ENCODE assay signal across 30 cellular contexts in the genomic region with DNA sequence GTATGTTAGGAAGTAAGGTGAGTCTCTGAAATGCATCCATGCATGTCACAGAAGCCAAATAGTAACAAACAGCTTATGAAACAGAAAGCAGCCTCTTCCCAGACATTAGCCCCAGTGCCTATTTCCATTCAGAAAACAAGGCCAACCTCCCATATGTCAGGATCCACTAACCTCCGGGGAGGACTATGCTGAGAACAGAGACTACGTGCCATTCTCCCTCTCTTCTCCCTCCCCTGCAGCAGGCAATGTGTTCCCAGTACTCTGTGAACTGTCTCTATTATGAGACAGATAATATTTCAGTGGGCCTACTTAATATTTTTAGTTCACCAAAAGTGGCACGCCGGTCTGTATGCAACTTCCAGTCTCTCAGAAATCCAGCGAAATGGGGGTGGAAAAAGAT. TPM values are rescaled to one million over a fixed set of nuclear protein-coding genes. Genes with fewer than 3 reads are reported as not detected.
A peak's percentile ranks its signal among the peaks of the same experiment; 100 is the strongest.
DNase-seq lines count a peak whose midpoint lies in the region; ATAC-seq, FAIRE-seq and TF ChIP-seq lines count a peak whose summit lies in the region.
"Had no signal": no experiment of that assay in that cellular context is flagged by ENCODE, and none has a peak within 500 bp of the region (broad histone marks: within the 10 kb centered on the region; RNA-seq: fewer than 3 reads in every experiment).

No MANE protein-coding gene starts in this region.

- H3K4me3 ChIP-seq in liver (ENCODE audit: low read depth in 1 of 3, low read length in 3 of 3) (no peak overlapping the region), HepG2 (replicated peaks in 1 of 3; ENCODE audit: insufficient read depth in 1 of 3, low read depth in 2 of 3, low read length in 3 of 3) (no peak overlapping the region), heart right ventricle (peak overlapping the region in 2 of 10 donors; percentile 0 to 18), uterus (no peak overlapping the region)
- H3K4me3 ChIP-seq: adrenal gland, spleen had no signal

- in situ Hi-C loops in HepG2 (cut with HindIII; ENCODE audit: extremely low pct_ligation_motif_present, low pct_unique_long_range_greater_than_20kb) = no loop called here
- in situ Hi-C loops in GM13977 (cut with MboI; ENCODE audit: low pct_unique_long_range_greater_than_20kb, low sequenced_read_pairs, unreplicated experiment) = no loop called here

- TF ChIP-seq RAD21 in liver (IDR thresholded peaks at IDR 0.05) = no peak
- no peak for TF ChIP-seq RAD21 in HepG2 (CRISPR knock-in tag; IDR thresholded peaks at IDR 0.05)

- ATAC-seq in HepG2 (no peak), heart right ventricle (peak; percentile 72 to 96 (median 86))
- ATAC-seq: natural killer cell had no signal

- H3K36me3 ChIP-seq in liver (ENCODE audit: control insufficient read depth in 4 of 4, insufficient read depth in 3 of 4, low read depth in 1 of 4, low read length in 3 of 4) (no peaks in the 10 kb centered on the region), HepG2 (replicated peaks in 1 of 2; ENCODE audit: control insufficient read depth in 1 of 2, insufficient read depth in 2 of 2, low read length in 2 of 2) (no peaks in the 10 kb centered on the region), heart right ventricle (no peaks in the 10 kb centered on the region), uterus (no peaks in the 10 kb centered on the region)
- H3K36me3 ChIP-seq: adrenal gland, BE2C, spleen had no signal

- H3K27ac ChIP-seq in liver (ENCODE audit: low read depth in 1 of 2, low read length in 2 of 2) (peak overlapping the region in 1 of 2 donors; percentile 47), HepG2 (ENCODE audit: extremely low read length, insufficient read depth, low read length) (no peak overlapping the region), heart right ventricle (peak overlapping the region; percentile 56 to 88 (median 72)), uterus (peak overlapping the region; percentile 18 to 40)

- TF ChIP-seq POLR2A in HepG2 (IDR thresholded peaks at IDR 0.05; ENCODE audit: insufficient read depth in 1 of 2, low read depth in 2 of 2, low read length in 2 of 2) = no peak
- no peak for TF ChIP-seq POLR2A in uterus (IDR thresholded peaks at IDR 0.05)

- H2AFZ ChIP-seq in HepG2 (ENCODE audit: low read length) = no peak overlapping the region

- DNase-seq in HepG2 (ENCODE audit: low spot score) (no peak), heart right ventricle (peak in 1 of 2 donors; percentile 13), pons (ENCODE audit: low spot score) (peak; percentile 32), uterus (no peak), GM13977 (ENCODE audit: low spot score) (no peak), LoVo (ENCODE audit: low spot score) (no peak), NCI-H1417 treated with DMSO at 0.1 percent for 48 hours (lab: John Stamatoyannopoulos, UW) (no peak)
- DNase-seq: activated CD4-positive, alpha-beta T cell treated with anti-CD3 and anti-CD28 coated beads for 1 hour; activated naive CD4-positive, alpha-beta T cell; activated T-cell treated with anti-CD3 and anti-CD28 coated beads, Interleukin-2, amount 50 U/mL, for 1 hour; adrenal gland; BE2C; EL; H7; IMR-90; kidney glomerular epithelial cell; midbrain; MM.1S; natural killer cell; NCI-H146; NCI-H226; NCI-H82; OCI-M1; SHP77; spleen; stimulated activated CD4-positive, alpha-beta T cell treated with anti-CD3 and anti-CD28 coated beads, Interleukin-4, amount 100 ng/mL, for 1 hour; SW 1271 had no signal

- H3K79me2 ChIP-seq in HepG2 (ENCODE audit: insufficient read depth, low read length) = no peaks in the 10 kb centered on the region

- no TSS peak for BruUV-seq in HepG2 (replicated peaks; lab: Mats Ljungman, UMichigan)

- 79% methylated on average over 5 of the region's 5 CpGs for WGBS in liver
- 91% methylated on average over 5 of the region's 5 CpGs for WGBS in HepG2 (ENCODE audit: low lambda C conversion rate)
- 18 to 40% methylated on average over 5 of the region's 5 CpGs for WGBS in heart right ventricle, 2 donors

- no peak for TF ChIP-seq CTCF in liver (IDR thresholded peaks at IDR 0.05; ENCODE audit: low read depth, low read length, missing input control)
- TF ChIP-seq CTCF in HepG2 (CRISPR knock-in tag; IDR thresholded peaks at IDR 0.05) = no peak
- no peak for TF ChIP-seq CTCF in heart right ventricle (IDR thresholded peaks at IDR 0.05)
- TF ChIP-seq CTCF in uterus (IDR thresholded peaks at IDR 0.05) = no peak
- no peak for TF ChIP-seq CTCF in GM13977 (IDR thresholded peaks at IDR 0.05; ENCODE audit: extremely low read depth, insufficient read depth, missing control alignments)

- POLR2A ChIA-PET in HepG2 (lab: Yijun Ruan, JAX) = no interaction called here

- CTCF ChIA-PET in HepG2 (lab: Yijun Ruan, JAX; ENCODE audit: low intra/inter-chr PET ratio, low total read pairs) = no interaction called here

- no peak for FAIRE-seq in HepG2 (lab: Jason Lieb, UNC)
- FAIRE-seq: A204.1 had no signal

- TF ChIP-seq EP300 in HepG2 (IDR thresholded peaks at IDR 0.05; ENCODE audit: low read depth in 2 of 2, low read length in 2 of 2) (no peak), HepG2 (CRISPR knock-in tag; IDR thresholded peaks at IDR 0.05; ENCODE audit: borderline replicate concordance) (no peak)

- H3K9me3 ChIP-seq in liver (ENCODE audit: control insufficient read depth in 4 of 4, low read length in 3 of 4) (peaks cover 0 to 2% (median 0%) of the 10 kb centered on the region in 4 donors), HepG2 (ENCODE audit: low read length) (no peaks in the 10 kb centered on the region), heart right ventricle (no peaks in the 10 kb centered on the region), uterus (no peaks in the 10 kb centered on the region)
- H3K9me3 ChIP-seq: adrenal gland, BE2C had no signal

- H4K20me1 ChIP-seq in HepG2 (ENCODE audit: insufficient read depth, low read length) = no peaks in the 10 kb centered on the region

- H3K9ac ChIP-seq in liver (ENCODE audit: low read depth in 1 of 2, low read length in 2 of 2) = no peak overlapping the region
- H3K9ac ChIP-seq in HepG2 (ENCODE audit: insufficient read depth, low read depth, low read length) = no peak overlapping the region

- intact Hi-C loops in HepG2 (cut with micrococcal nuclease; ENCODE audit: unreplicated experiment) (no loop called here), heart right ventricle (cut with DNase I) (loop anchor here in 4 of 10 donors (5.0 to 10.0 kb wide), 4 partner anchors 41 to 154 kb away; a partner anchor contains a TSS), uterus (cut with DNase I; ENCODE audit: low total_unique reads) (no loop called here)

- no peak overlapping the region for H3K4me2 ChIP-seq in HepG2 (ENCODE audit: low read depth, low read length)

- H3K4me1 ChIP-seq in liver (ENCODE audit: control insufficient read depth in 4 of 4, insufficient read depth in 4 of 4, low read length in 3 of 4) (no peaks in the 10 kb centered on the region), HepG2 (ENCODE audit: insufficient read depth, low read length) (no peaks in the 10 kb centered on the region), heart right ventricle (peaks cover 6 to 42% (median 34%) of the 10 kb centered on the region in 9 donors), uterus (no peaks in the 10 kb centered on the region)

- H3K27me3 ChIP-seq in liver (ENCODE audit: control insufficient read depth in 4 of 4, insufficient read depth in 4 of 4, low read length in 3 of 4) (no peaks in the 10 kb centered on the region), HepG2 (ENCODE audit: control insufficient read depth in 1 of 2, insufficient read depth in 2 of 2, low read length in 2 of 2) (no peaks in the 10 kb centered on the region), heart right ventricle (no peaks in the 10 kb centered on the region), uterus (no peaks in the 10 kb centered on the region)
- H3K27me3 ChIP-seq: adrenal gland, BE2C, spleen had no signal

RNA-seq across cellular contexts. Expression of a gene that starts 41.9 kb away (rescaled TPM):
- total RNA-seq in liver = 1 to 10 TPM in 1 of 2 donors, under 1 TPM in 1; 0.70 to 2.8 TPM
- 1 to 10 TPM in 1 of 2 donors, under 1 TPM in 1; 0.44 to 2.2 TPM for polyA plus RNA-seq in liver
- total RNA-seq in HepG2 (2016; rRNA removed; fragmentation: Illumina TruSeq; extraction: Trizol) = 3.4 TPM in 2 replicates
- 0.20 and 0.35 TPM in 2 replicates for total RNA-seq in HepG2 (2016; cell fraction: cytosol; rRNA removed; fragmentation: Illumina TruSeq; extraction: Trizol; ENCODE audit: low read depth)
- total RNA-seq in HepG2 (2016; cell fraction: insoluble cytoplasmic fraction; rRNA removed; fragmentation: Illumina TruSeq; extraction: Trizol) = 2.9 and 3.7 TPM in 2 replicates
- total RNA-seq in HepG2 (2016; cell fraction: membrane; rRNA removed; fragmentation: Illumina TruSeq; extraction: Trizol) = 1.8 and 1.9 TPM in 2 replicates
- 8.9 and 9.7 TPM in 2 replicates for total RNA-seq in HepG2 (2016; cell fraction: nucleus; rRNA removed; fragmentation: Illumina TruSeq; extraction: Trizol)
- polyA plus RNA-seq in HepG2 (2011; rRNA removed) = 10.5 and 10.6 TPM in 2 replicates
- polyA plus RNA-seq in HepG2 (2011; cell fraction: cytosol; rRNA removed) = 5.3 and 8.4 TPM in 2 replicates
- 10.6 and 11.0 TPM in 2 replicates for polyA plus RNA-seq in HepG2 (2011; cell fraction: nucleus; rRNA removed)
- 4.7 and 13.5 TPM in 2 replicates for polyA plus RNA-seq in HepG2 (2012)
- polyA plus RNA-seq in HepG2 (2016; cell fraction: cytosol; fragmentation: Illumina TruSeq; extraction: Trizol; ENCODE audit: low read depth) = 0.22 and 0.32 TPM in 2 replicates
- 2.9 and 3.0 TPM in 2 replicates for polyA plus RNA-seq in HepG2 (2016; cell fraction: insoluble cytoplasmic fraction; fragmentation: Illumina TruSeq; extraction: Trizol; ENCODE audit: low read depth)
- 0.66 and 1.0 TPM in 2 replicates for polyA plus RNA-seq in HepG2 (2016; cell fraction: membrane; fragmentation: Illumina TruSeq; extraction: Trizol; ENCODE audit: low read depth)
- 10.6 and 10.7 TPM in 2 replicates for polyA plus RNA-seq in HepG2 (2016; cell fraction: nucleus; fragmentation: Illumina TruSeq; extraction: Trizol; ENCODE audit: insufficient read depth, low read depth)
- polyA minus RNA-seq in HepG2 (2011; rRNA and poly(A)+ RNA removed; ENCODE audit: low replicate concordance) = 2.5 and 13.3 TPM in 2 replicates
- 7.5 and 11.8 TPM in 2 replicates for polyA minus RNA-seq in HepG2 (2011; cell fraction: cytosol; rRNA and poly(A)+ RNA removed)
- polyA minus RNA-seq in HepG2 (2011; cell fraction: nucleus; rRNA and poly(A)+ RNA removed) = 8.0 and 16.2 TPM in 2 replicates
- total RNA-seq in heart right ventricle = 100 to 1,000 TPM; 114 to 153 (median 140) TPM
- polyA plus RNA-seq in heart right ventricle = 10 to 100 TPM; 17.9 to 23.0 TPM
- total RNA-seq in uterus = 10 to 100 TPM in 3 of 4 donors, 1 to 10 TPM in 1; 8.5 to 99.5 (median 19.4) TPM

RNA-seq across cellular contexts. Expression of a gene that starts 53.8 kb away (rescaled TPM):
- not detected for total RNA-seq in liver
- polyA plus RNA-seq in liver = under 1 TPM in 1 of 2 donors, not detected in 1; 0.10 TPM
- not detected in 2 replicates for total RNA-seq in HepG2 (2016; rRNA removed; fragmentation: Illumina TruSeq; extraction: Trizol)
- not detected in 2 replicates for total RNA-seq in HepG2 (2016; cell fraction: cytosol; rRNA removed; fragmentation: Illumina TruSeq; extraction: Trizol; ENCODE audit: low read depth)
- total RNA-seq in HepG2 (2016; cell fraction: insoluble cytoplasmic fraction; rRNA removed; fragmentation: Illumina TruSeq; extraction: Trizol) = not detected in 2 replicates
- total RNA-seq in HepG2 (2016; cell fraction: membrane; rRNA removed; fragmentation: Illumina TruSeq; extraction: Trizol) = not detected in 2 replicates
- not detected in 2 replicates for total RNA-seq in HepG2 (2016; cell fraction: nucleus; rRNA removed; fragmentation: Illumina TruSeq; extraction: Trizol)
- not detected in 2 replicates for polyA plus RNA-seq in HepG2 (2011; rRNA removed)
- polyA plus RNA-seq in HepG2 (2011; cell fraction: cytosol; rRNA removed) = not detected in 2 replicates
- not detected in 2 replicates for polyA plus RNA-seq in HepG2 (2011; cell fraction: nucleus; rRNA removed)
- polyA plus RNA-seq in HepG2 (2012) = 0.09 TPM in 1 of 2 replicates, not detected in the other
- not detected in 2 replicates for polyA plus RNA-seq in HepG2 (2016; cell fraction: cytosol; fragmentation: Illumina TruSeq; extraction: Trizol; ENCODE audit: low read depth)
- polyA plus RNA-seq in HepG2 (2016; cell fraction: insoluble cytoplasmic fraction; fragmentation: Illumina TruSeq; extraction: Trizol; ENCODE audit: low read depth) = not detected in 2 replicates
- not detected in 2 replicates for polyA plus RNA-seq in HepG2 (2016; cell fraction: membrane; fragmentation: Illumina TruSeq; extraction: Trizol; ENCODE audit: low read depth)
- not detected in 2 replicates for polyA plus RNA-seq in HepG2 (2016; cell fraction: nucleus; fragmentation: Illumina TruSeq; extraction: Trizol; ENCODE audit: insufficient read depth, low read depth)
- not detected in 2 replicates for polyA minus RNA-seq in HepG2 (2011; rRNA and poly(A)+ RNA removed; ENCODE audit: low replicate concordance)
- polyA minus RNA-seq in HepG2 (2011; cell fraction: cytosol; rRNA and poly(A)+ RNA removed) = not detected in 2 replicates
- polyA minus RNA-seq in HepG2 (2011; cell fraction: nucleus; rRNA and poly(A)+ RNA removed) = not detected in 2 replicates
- total RNA-seq in heart right ventricle = not detected
- polyA plus RNA-seq in heart right ventricle = not detected
- not detected for total RNA-seq in uterus
- total RNA-seq: adrenal gland, IMR-90, natural killer cell, spleen, ureter had no signal
- polyA plus RNA-seq: adrenal gland, IMR-90, spleen had no signal
